In the genomic region with DNA sequence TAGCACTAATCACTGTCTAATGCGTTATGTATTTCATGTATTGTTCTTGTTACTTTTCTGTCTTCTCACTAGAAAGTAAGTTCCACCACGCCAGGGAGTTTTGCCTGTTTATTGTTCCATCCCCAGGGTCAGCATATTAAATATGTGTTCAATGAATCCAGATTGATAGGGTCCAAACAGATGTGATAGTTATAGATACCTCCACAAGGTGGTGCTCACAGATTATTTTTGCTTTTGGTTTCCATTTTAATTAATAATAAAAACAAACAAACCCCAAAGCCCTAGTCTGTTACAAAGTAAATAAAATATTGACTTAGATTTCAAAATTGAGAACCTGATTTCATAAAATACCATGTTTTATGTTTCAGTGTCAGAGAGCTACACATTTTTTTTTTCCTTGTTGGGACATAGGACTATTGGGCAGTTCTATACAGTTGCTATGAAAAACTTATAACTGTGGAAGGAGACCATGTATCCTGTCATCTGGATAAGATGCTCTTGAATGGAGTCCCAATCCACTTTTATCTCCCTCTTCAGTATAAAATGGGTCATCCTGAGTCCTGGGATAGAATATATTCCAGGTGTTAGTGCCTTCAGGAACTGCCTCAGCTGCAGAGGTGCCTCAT, we compare ENCODE assay signal across 8 cellular contexts. TPM values are rescaled to one million over a fixed set of nuclear protein-coding genes. Genes with fewer than 3 reads are reported as not detected.
DNase-seq lines count a peak whose midpoint lies in the region; ATAC-seq and TF ChIP-seq lines count a peak whose summit lies in the region.

No MANE protein-coding gene starts in this region.

- H3K27me3 ChIP-seq in A673 (replicated peaks; ENCODE audit: insufficient read depth, low read depth, low read length, poor library complexity) (no peaks in the 10 kb centered on the region), PC-3 (ENCODE audit: low read length) (no peaks in the 10 kb centered on the region)

- POLR2A ChIA-PET in A673 (lab: Charles Lee; ENCODE audit: low non-redundant PET): no interaction called here
- POLR2A ChIA-PET in PC-3 (lab: Charles Lee; ENCODE audit: unreplicated experiment): no interaction called here

- BruUV-seq in A673 (replicated peaks; lab: Mats Ljungman, UMichigan): no TSS peak
- no TSS peak for BruUV-seq in PC-3 (replicated peaks; lab: Mats Ljungman, UMichigan)

- H3K9me3 Mint-ChIP-seq in mesothelial cell of epicardium: no peaks in the 10 kb centered on the region
- peaks cover 0 to under 1% of the 10 kb centered on the region in 2 donors for H3K9me3 Mint-ChIP-seq in stimulated activated naive CD8-positive, alpha-beta T cell treated with anti-CD3 and anti-CD28 coated beads, Interleukin-15, amount 100 ng/mL, for 72 hours
- H3K9me3 Mint-ChIP-seq in stimulated activated effector memory CD8-positive, alpha-beta T cell treated with anti-CD3 and anti-CD28 coated beads, Interleukin-12 subunit alpha, Interleukin-12 subunit beta, amount 100 ng/mL, for 72 hours: no peaks in the 10 kb centered on the region

- no peaks in the 10 kb centered on the region for H3K79me2 ChIP-seq in PC-3 (ENCODE audit: low read length)

- H3K27me3 Mint-ChIP-seq in mesothelial cell of epicardium (ENCODE audit: low read depth): peaks cover 2% of the 10 kb centered on the region
- no peaks in the 10 kb centered on the region for H3K27me3 Mint-ChIP-seq in stimulated activated naive CD8-positive, alpha-beta T cell treated with anti-CD3 and anti-CD28 coated beads, Interleukin-15, amount 100 ng/mL, for 72 hours

- no peaks in the 10 kb centered on the region for H4K20me1 ChIP-seq in PC-3 (ENCODE audit: low read length)

- H3K4me1 Mint-ChIP-seq in mesothelial cell of epicardium: no peaks in the 10 kb centered on the region
- H3K4me1 Mint-ChIP-seq in stimulated activated naive CD8-positive, alpha-beta T cell treated with anti-CD3 and anti-CD28 coated beads, Interleukin-15, amount 100 ng/mL, for 72 hours: no peaks in the 10 kb centered on the region
- H3K4me1 Mint-ChIP-seq in stimulated activated effector memory CD8-positive, alpha-beta T cell treated with anti-CD3 and anti-CD28 coated beads, Interleukin-12 subunit alpha, Interleukin-12 subunit beta, amount 100 ng/mL, for 72 hours: no peaks in the 10 kb centered on the region

- DNase-seq in A673 (ENCODE audit: low spot score): peak; percentile 54
- DNase-seq in PC-3: peak; percentile 62
- DNase-seq in mesothelial cell of epicardium (ENCODE audit: low spot score in 2 of 2, unreplicated experiment in 2 of 2): no peak
- no peak for DNase-seq in stimulated activated naive CD8-positive, alpha-beta T cell treated with anti-CD3 and anti-CD28 coated beads, Interleukin-15, amount 100 ng/mL, for 72 hours
- DNase-seq in stimulated activated effector memory CD8-positive, alpha-beta T cell treated with anti-CD3 and anti-CD28 coated beads, Interleukin-12 subunit alpha, Interleukin-12 subunit beta, amount 100 ng/mL, for 72 hours (ENCODE audit: low spot score in 2 of 2): no peak
- DNase-seq in NCI-H2171 treated with DMSO at 0.1 percent for 48 hours (lab: John Stamatoyannopoulos, UW): no peak

- TF ChIP-seq CTCF in A673 (conservative IDR thresholded peaks at IDR 0.05; ENCODE audit: low read depth, low read length): peak; percentile 71
- TF ChIP-seq CTCF in PC-3 (conservative IDR thresholded peaks at IDR 0.05; ENCODE audit: low read depth, low read length): peak; percentile 85
- peak; percentile 22 for TF ChIP-seq CTCF in mesothelial cell of epicardium (IDR thresholded peaks at IDR 0.05; ENCODE audit: unreplicated experiment)

- no peak overlapping the region for H3K4me2 ChIP-seq in PC-3 (ENCODE audit: low read length)

- no peak overlapping the region for H3K4me3 ChIP-seq in A673 (ENCODE audit: low read depth, low read length, poor library complexity, severe bottlenecking)
- H3K4me3 ChIP-seq in PC-3 (ENCODE audit: low read length): no peak overlapping the region

- H3K27ac ChIP-seq in A673 (ENCODE audit: low read depth, low read length, poor library complexity, severe bottlenecking) (no peak overlapping the region), PC-3 (ENCODE audit: low read length) (no peak overlapping the region)

- H3K4me1 ChIP-seq in A673 (ENCODE audit: insufficient read depth, low read length, poor library complexity, severe bottlenecking): peaks cover 21% of the 10 kb centered on the region
- H3K4me1 ChIP-seq in PC-3 (ENCODE audit: insufficient read depth, low read length): no peaks in the 10 kb centered on the region

- H3K9me3 ChIP-seq in A673 (ENCODE audit: low read depth, low read length, poor library complexity, severe bottlenecking) (no peaks in the 10 kb centered on the region), PC-3 (ENCODE audit: low read length) (no peaks in the 10 kb centered on the region)

- CTCF ChIA-PET in A673 (lab: Charles Lee) (no interaction called here), PC-3 (lab: Charles Lee) (no interaction called here)

- H3K27ac Mint-ChIP-seq in mesothelial cell of epicardium: no peak overlapping the region
- H3K27ac Mint-ChIP-seq in stimulated activated naive CD8-positive, alpha-beta T cell treated with anti-CD3 and anti-CD28 coated beads, Interleukin-15, amount 100 ng/mL, for 72 hours: no peak overlapping the region
- no peak overlapping the region for H3K27ac Mint-ChIP-seq in stimulated activated effector memory CD8-positive, alpha-beta T cell treated with anti-CD3 and anti-CD28 coated beads, Interleukin-12 subunit alpha, Interleukin-12 subunit beta, amount 100 ng/mL, for 72 hours

- no peaks in the 10 kb centered on the region for H3F3A ChIP-seq in PC-3 (ENCODE audit: low read length, unreplicated experiment)

- H3K36me3 Mint-ChIP-seq in mesothelial cell of epicardium: no peaks in the 10 kb centered on the region
- no peaks in the 10 kb centered on the region for H3K36me3 Mint-ChIP-seq in stimulated activated effector memory CD8-positive, alpha-beta T cell treated with anti-CD3 and anti-CD28 coated beads, Interleukin-12 subunit alpha, Interleukin-12 subunit beta, amount 100 ng/mL, for 72 hours

- intact Hi-C loops in A673 (cut with micrococcal nuclease; ENCODE audit: unreplicated experiment) (no loop called here), PC-3 (cut with micrococcal nuclease) (loop anchor here (1.0 kb wide), 1 partner anchor 51 kb away; no protein-coding TSS in a partner anchor)

- no peak overlapping the region for H3K9ac ChIP-seq in PC-3 (ENCODE audit: low read length)

- H3K4me3 Mint-ChIP-seq in mesothelial cell of epicardium: no peak overlapping the region
- H3K4me3 Mint-ChIP-seq in stimulated activated naive CD8-positive, alpha-beta T cell treated with anti-CD3 and anti-CD28 coated beads, Interleukin-15, amount 100 ng/mL, for 72 hours: no peak overlapping the region
- H3K4me3 Mint-ChIP-seq in stimulated activated effector memory CD8-positive, alpha-beta T cell treated with anti-CD3 and anti-CD28 coated beads, Interleukin-12 subunit alpha, Interleukin-12 subunit beta, amount 100 ng/mL, for 72 hours: no peak overlapping the region

- ATAC-seq in GM19023 (IDR thresholded peaks at IDR 0.05; ENCODE audit: unreplicated experiment) (peak; percentile 76), HG03159 (IDR thresholded peaks at IDR 0.05; ENCODE audit: unreplicated experiment) (peak; percentile 92), PC-3 (peak; percentile 80)
- ATAC-seq in stimulated activated naive CD8-positive, alpha-beta T cell treated with anti-CD3 and anti-CD28 coated beads, Interleukin-15, amount 100 ng/mL, for 72 hours: no peak
- ATAC-seq in stimulated activated effector memory CD8-positive, alpha-beta T cell treated with anti-CD3 and anti-CD28 coated beads, Interleukin-12 subunit alpha, Interleukin-12 subunit beta, amount 100 ng/mL, for 72 hours: no peak

- no peaks in the 10 kb centered on the region for H3K9me2 ChIP-seq in PC-3 (replicated peaks; ENCODE audit: low read length)

- H3K36me3 ChIP-seq in A673 (ENCODE audit: insufficient read depth, low read length, poor library complexity, severe bottlenecking) (no peaks in the 10 kb centered on the region), PC-3 (ENCODE audit: low read depth, low read length) (no peaks in the 10 kb centered on the region)

- no peak overlapping the region for H2AFZ ChIP-seq in PC-3 (ENCODE audit: low read length)

RNA-seq across cellular contexts. Expression of a gene that starts 12.4 kb away (rescaled TPM):
- total RNA-seq in A673 (2021): not detected in 2 replicates
- not detected in 2 replicates for total RNA-seq in PC-3 (2014; rRNA removed)
- total RNA-seq in mesothelial cell of epicardium: not detected in 3 replicates

Comparison
In these comparisons a context has a peak if more than half of its experiments do, and no peak if none do; other contexts are left out.
1. DNase-seq: peak in A673 (single experiment) and PC-3 (single experiment); none in mesothelial cell of epicardium (0 of 2), stimulated activated naive CD8-positive, alpha-beta T cell treated with anti-CD3 and anti-CD28 coated beads, Interleukin-15, amount 100 ng/mL, for 72 hours (0 of 2), stimulated activated effector memory CD8-positive, alpha-beta T cell treated with anti-CD3 and anti-CD28 coated beads, Interleukin-12 subunit alpha, Interleukin-12 subunit beta, amount 100 ng/mL, for 72 hours (0 of 2) and NCI-H2171 treated with DMSO at 0.1 percent for 48 hours (single experiment).
2. CTCF ChIP-seq: peak in every context shown above with its lines; median percentile 85 in PC-3; 71 in A673; 22 in mesothelial cell of epicardium.
3. ATAC-seq: peak in GM19023 (single experiment), HG03159 (single experiment) and PC-3 (single experiment); none in stimulated activated naive CD8-positive, alpha-beta T cell treated with anti-CD3 and anti-CD28 coated beads, Interleukin-15, amount 100 ng/mL, for 72 hours (single experiment) and stimulated activated effector memory CD8-positive, alpha-beta T cell treated with anti-CD3 and anti-CD28 coated beads, Interleukin-12 subunit alpha, Interleukin-12 subunit beta, amount 100 ng/mL, for 72 hours (single experiment).